ENCODE assay signal across 7 cellular contexts in the genomic region with DNA sequence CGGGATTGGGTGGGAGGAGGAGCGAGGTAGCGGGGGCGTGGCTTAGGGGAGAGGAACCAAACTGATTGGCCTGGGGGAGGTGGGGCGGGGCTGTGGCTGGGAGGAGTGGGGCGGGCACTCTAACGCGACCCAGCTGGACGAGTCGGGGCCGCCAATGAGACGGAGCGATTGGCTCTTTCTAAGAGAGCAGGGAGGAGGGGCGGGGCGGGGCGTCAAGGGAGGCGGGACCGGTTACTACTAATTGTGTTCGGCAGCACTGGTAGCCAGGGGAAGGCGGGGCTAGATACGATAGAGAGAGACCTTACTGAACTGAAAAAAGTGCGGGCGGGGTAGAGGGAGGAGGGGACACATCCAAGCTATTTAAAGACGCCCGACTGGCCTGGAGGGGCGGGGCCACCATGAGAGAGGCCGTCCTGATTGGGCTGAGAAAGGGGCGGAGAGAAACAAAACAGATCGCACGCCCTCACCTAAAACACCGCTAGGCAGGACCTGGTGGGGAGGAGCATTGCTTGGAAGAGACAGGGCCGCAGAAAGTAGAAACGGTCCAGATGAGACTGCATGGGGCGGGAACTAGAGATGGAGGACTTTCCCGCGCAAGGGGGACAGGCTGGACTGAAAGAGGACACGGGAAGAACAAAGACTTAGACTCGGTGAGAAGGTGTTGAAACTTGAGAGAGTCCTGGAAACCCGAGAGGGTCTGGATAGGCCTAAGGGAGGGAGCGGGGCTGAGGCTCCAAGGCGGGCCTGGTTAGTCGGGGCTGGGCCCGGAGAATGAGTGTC. TPM values are rescaled to one million over a fixed set of nuclear protein-coding genes. Genes with fewer than 3 reads are reported as not detected.
DNase-seq lines count a peak whose midpoint lies in the region; ATAC-seq lines count a peak whose summit lies in the region.

A gene (minus strand): TSS at position 232 of the 780 bp plus-strand sequence. CDS start 295 bp downstream, outside the sequence.

- CTCF ChIA-PET in activated CD4-positive, alpha-beta T cell treated with anti-CD3 and anti-CD28 coated beads, Interleukin-2, amount 10 ng/mL, durations not matched to agents 7 days and 5 days (lab: Charles Lee) = interaction anchor here (0.6 to 1.8 kb wide), 13 partner anchors 9 to 342 kb away, joined by 3 to 12 read pairs (median 4); no protein-coding TSS in a partner anchor

- peak within 1 kb of the TSS; percentile 89 for H3K27ac Mint-ChIP-seq in activated CD4-positive, alpha-beta T cell treated with anti-CD3 and anti-CD28 coated beads, Interleukin-2, amount 10 ng/mL, durations not matched to agents 7 days and 5 days

- intact Hi-C loops in left colon (cut with DNase I, micrococcal nuclease) = no loop called here

- DNase-seq in NCI-H226 (peak; percentile 87), dedifferentiated amniotic fluid mesenchymal stem cell (ENCODE audit: extremely low spot score) (peak; percentile 53), left colon (peak; percentile 99 to 100)
- DNase-seq in activated CD4-positive, alpha-beta T cell treated with anti-CD3 and anti-CD28 coated beads, Interleukin-2, amount 10 ng/mL, durations not matched to agents 7 days and 5 days = peak; percentile 98
- peak; percentile 100 for DNase-seq in stimulated activated CD4-positive, alpha-beta T cell treated with anti-CD3 and anti-CD28 coated beads, Interleukin-1b, Interleukin-23, amount 100 ng/mL, for 48 hours

- H3K27me3 Mint-ChIP-seq in activated CD4-positive, alpha-beta T cell treated with anti-CD3 and anti-CD28 coated beads, Interleukin-2, amount 10 ng/mL, durations not matched to agents 7 days and 5 days = peaks cover 23% of the 10 kb centered on the region

- peak within 1 kb of the TSS; percentile 83 for H3K4me3 Mint-ChIP-seq in activated CD4-positive, alpha-beta T cell treated with anti-CD3 and anti-CD28 coated beads, Interleukin-2, amount 10 ng/mL, durations not matched to agents 7 days and 5 days

- POLR2A ChIA-PET in activated CD4-positive, alpha-beta T cell treated with anti-CD3 and anti-CD28 coated beads, Interleukin-2, amount 10 ng/mL, durations not matched to agents 7 days and 5 days (lab: Charles Lee) = no interaction called here

- ATAC-seq in GM18519 (IDR thresholded peaks at IDR 0.05; ENCODE audit: low FRiP score, unreplicated experiment) (peak; percentile 31), HG03039 (IDR thresholded peaks at IDR 0.05; ENCODE audit: unreplicated experiment) (peak; percentile 38), left colon (peak; percentile 75)

- H3K9me3 Mint-ChIP-seq in activated CD4-positive, alpha-beta T cell treated with anti-CD3 and anti-CD28 coated beads, Interleukin-2, amount 10 ng/mL, durations not matched to agents 7 days and 5 days = peaks cover 4% of the 10 kb centered on the region

- peaks cover 16% of the 10 kb centered on the region for H3K36me3 Mint-ChIP-seq in activated CD4-positive, alpha-beta T cell treated with anti-CD3 and anti-CD28 coated beads, Interleukin-2, amount 10 ng/mL, durations not matched to agents 7 days and 5 days (ENCODE audit: low read depth)

- H3K4me1 Mint-ChIP-seq in activated CD4-positive, alpha-beta T cell treated with anti-CD3 and anti-CD28 coated beads, Interleukin-2, amount 10 ng/mL, durations not matched to agents 7 days and 5 days = peaks cover 69% of the 10 kb centered on the region

RNA-seq across cellular contexts. Expression of the gene that starts here (rescaled TPM):
- total RNA-seq in activated CD4-positive, alpha-beta T cell treated with anti-CD3 and anti-CD28 coated beads, Interleukin-2, amount 10 ng/mL, durations not matched to agents 7 days and 5 days = 1 to 10 TPM; 3.4 to 4.1 TPM
- 1 to 10 TPM in 1 of 2 donors, under 1 TPM in 1; 0.76 to 1.3 TPM for total RNA-seq in left colon

Comparison
In these comparisons a context has a peak if more than half of its experiments do, and no peak if none do; other contexts are left out.
1. Peak in every context shown above with its lines: DNase-seq and ATAC-seq.